In genomic region chr14:106029959-106030358, GRCh38 we compare ENCODE assay signal across 24 cellular contexts.
"Had no signal": no experiment of that assay in that cellular context is flagged by ENCODE, and none has a peak within 500 bp of the region (broad histone marks: within the 10 kb centered on the region; RNA-seq: fewer than 3 reads in every experiment).

No MANE protein-coding gene starts in this region.

- H3K27me3 ChIP-seq: colonic mucosa, gastrocnemius medialis had no signal

- H3K9me3 ChIP-seq: colonic mucosa, esophagus squamous epithelium, gastrocnemius medialis, heart right ventricle, mucosa of descending colon had no signal

- H3K27ac ChIP-seq: colonic mucosa, epithelial cell of prostate, esophagus squamous epithelium, gastrocnemius medialis, heart right ventricle had no signal

- H3K36me3 ChIP-seq: colonic mucosa, esophagus squamous epithelium, gastrocnemius medialis, heart right ventricle had no signal

- H3K36me3 Mint-ChIP-seq: mesothelial cell of epicardium; naive B cell; naive thymus-derived CD8-positive, alpha-beta T cell had no signal

- H3K9me3 Mint-ChIP-seq: dendritic cell treated with granulocyte-macrophage colony-stimulating factor and Interleukin-4, amounts not matched to agents 40 ng/mL and 50 ng/mL, for 4 days; effector memory CD8-positive, alpha-beta T cell; naive B cell; naive thymus-derived CD8-positive, alpha-beta T cell had no signal

- DNase-seq: colonic mucosa; cortex of kidney; effector CD8-positive, alpha-beta T cell; effector memory CD8-positive, alpha-beta T cell; endodermal cell; erythroblast; esophagus squamous epithelium; foreskin fibroblast; foreskin melanocyte; gastrocnemius medialis; glutamatergic neuron; head of caudate nucleus; heart right ventricle; hippocampal formation; left cardiac atrium; left ventricle myocardium superior; mesenchymal stem cell; mucosa of descending colon; naive B cell; naive thymus-derived CD8-positive, alpha-beta T cell had no signal

- ATAC-seq: effector memory CD8-positive, alpha-beta T cell; esophagus mucosa; gastrocnemius medialis; heart right ventricle; left cardiac atrium; left ventricle myocardium superior; mucosa of descending colon; naive thymus-derived CD8-positive, alpha-beta T cell had no signal

- H3K4me1 ChIP-seq: colonic mucosa, esophagus squamous epithelium, gastrocnemius medialis, heart right ventricle had no signal

- H3K27ac Mint-ChIP-seq: dendritic cell treated with granulocyte-macrophage colony-stimulating factor and Interleukin-4, amounts not matched to agents 40 ng/mL and 50 ng/mL, for 4 days; effector memory CD8-positive, alpha-beta T cell; endodermal cell; mesothelial cell of epicardium; naive B cell; naive thymus-derived CD8-positive, alpha-beta T cell had no signal

- H3K4me1 Mint-ChIP-seq: endodermal cell, mesothelial cell of epicardium, naive B cell had no signal

- H3K4me3 Mint-ChIP-seq: dendritic cell treated with granulocyte-macrophage colony-stimulating factor and Interleukin-4, amounts not matched to agents 40 ng/mL and 50 ng/mL, for 4 days; effector memory CD8-positive, alpha-beta T cell; endodermal cell; mesothelial cell of epicardium; naive B cell had no signal

- H3K4me3 ChIP-seq: colonic mucosa, esophagus squamous epithelium, gastrocnemius medialis, heart right ventricle, mucosa of descending colon had no signal

- H3K27me3 Mint-ChIP-seq: dendritic cell treated with granulocyte-macrophage colony-stimulating factor and Interleukin-4, amounts not matched to agents 40 ng/mL and 50 ng/mL, for 4 days had no signal
